In the genomic region with DNA sequence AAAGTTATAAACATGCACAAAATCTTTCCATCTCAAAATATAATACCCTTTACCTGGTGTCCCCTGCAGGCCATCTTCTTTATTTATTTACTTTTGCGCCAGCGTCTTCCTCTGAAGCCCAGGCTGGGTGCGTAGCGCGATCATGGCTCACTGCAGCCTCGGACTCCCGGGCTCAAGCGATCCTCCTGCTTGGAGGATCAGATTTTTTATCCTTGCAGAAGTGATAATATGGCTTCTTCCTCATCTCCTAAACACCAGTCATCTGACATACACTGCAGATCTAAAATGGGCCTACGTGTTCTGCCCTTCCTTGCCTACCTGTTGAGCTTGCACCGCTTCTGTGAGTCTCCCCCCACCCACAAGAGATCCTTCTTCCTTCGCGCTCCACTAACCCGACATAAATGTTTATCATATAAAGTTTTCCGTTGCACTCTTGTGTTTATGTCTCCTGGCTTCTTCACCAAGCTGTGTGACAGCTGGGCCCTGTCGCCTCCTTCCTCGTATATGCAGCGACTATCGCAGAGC, we compare ENCODE assay signal across 1 cellular context.
TF ChIP-seq lines count a peak whose summit lies in the region.

No MANE protein-coding gene starts in this region.

TF ChIP-seq in SK-N-SH treated with all-trans-retinoic acid at 6 μM for 48 hours, 23 proteins besides CTCF, POLR2A, EP300 and RAD21 (continued from another document):
- TF ChIP-seq, protein P1, sequence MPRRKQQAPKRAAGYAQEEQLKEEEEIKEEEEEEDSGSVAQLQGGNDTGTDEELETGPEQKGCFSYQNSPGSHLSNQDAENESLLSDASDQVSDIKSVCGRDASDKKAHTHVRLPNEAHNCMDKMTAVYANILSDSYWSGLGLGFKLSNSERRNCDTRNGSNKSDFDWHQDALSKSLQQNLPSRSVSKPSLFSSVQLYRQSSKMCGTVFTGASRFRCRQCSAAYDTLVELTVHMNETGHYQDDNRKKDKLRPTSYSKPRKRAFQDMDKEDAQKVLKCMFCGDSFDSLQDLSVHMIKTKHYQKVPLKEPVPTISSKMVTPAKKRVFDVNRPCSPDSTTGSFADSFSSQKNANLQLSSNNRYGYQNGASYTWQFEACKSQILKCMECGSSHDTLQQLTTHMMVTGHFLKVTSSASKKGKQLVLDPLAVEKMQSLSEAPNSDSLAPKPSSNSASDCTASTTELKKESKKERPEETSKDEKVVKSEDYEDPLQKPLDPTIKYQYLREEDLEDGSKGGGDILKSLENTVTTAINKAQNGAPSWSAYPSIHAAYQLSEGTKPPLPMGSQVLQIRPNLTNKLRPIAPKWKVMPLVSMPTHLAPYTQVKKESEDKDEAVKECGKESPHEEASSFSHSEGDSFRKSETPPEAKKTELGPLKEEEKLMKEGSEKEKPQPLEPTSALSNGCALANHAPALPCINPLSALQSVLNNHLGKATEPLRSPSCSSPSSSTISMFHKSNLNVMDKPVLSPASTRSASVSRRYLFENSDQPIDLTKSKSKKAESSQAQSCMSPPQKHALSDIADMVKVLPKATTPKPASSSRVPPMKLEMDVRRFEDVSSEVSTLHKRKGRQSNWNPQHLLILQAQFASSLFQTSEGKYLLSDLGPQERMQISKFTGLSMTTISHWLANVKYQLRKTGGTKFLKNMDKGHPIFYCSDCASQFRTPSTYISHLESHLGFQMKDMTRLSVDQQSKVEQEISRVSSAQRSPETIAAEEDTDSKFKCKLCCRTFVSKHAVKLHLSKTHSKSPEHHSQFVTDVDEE (CRISPR knock-in tag; IDR thresholded peaks at IDR 0.05), result no peak
- TF ChIP-seq OSR1 (CRISPR knock-in tag; IDR thresholded peaks at IDR 0.05) (no peak), PPARA (CRISPR knock-in tag; IDR thresholded peaks at IDR 0.05; ENCODE audit: borderline replicate concordance) (no peak), ZNF70 (CRISPR knock-in tag; IDR thresholded peaks at IDR 0.05) (no peak)
